In the genomic region with DNA sequence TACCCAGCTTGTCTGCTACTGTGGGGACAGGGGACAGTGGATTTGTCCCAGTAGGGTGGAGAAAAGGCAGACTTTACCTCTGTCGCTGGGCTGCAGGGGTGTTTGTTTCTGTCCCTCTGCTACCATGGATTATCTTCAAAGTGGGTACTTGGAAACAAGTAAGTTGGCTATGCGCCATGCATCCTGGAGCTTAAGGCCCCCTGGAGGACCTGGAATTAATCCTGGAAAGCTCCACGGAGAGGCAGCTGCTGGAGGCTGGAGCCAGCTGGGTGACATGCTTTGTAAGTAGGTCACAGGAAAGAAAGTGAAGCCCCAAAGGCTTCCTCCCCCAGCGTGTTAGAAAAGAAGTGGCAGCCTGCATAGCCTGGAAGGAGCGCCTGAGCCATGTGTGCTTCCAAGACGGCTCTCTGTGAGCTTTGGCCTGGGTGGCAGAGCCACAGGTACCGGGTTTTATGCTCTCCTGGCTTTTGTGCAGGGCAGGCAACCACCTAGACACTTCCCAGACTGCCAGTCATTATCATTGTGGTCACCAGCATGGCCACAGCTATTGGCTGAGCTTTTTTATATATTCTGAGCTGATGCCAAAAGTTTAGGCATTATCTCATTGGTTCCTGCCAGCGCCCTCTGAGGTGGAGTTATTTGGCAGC, we compare ENCODE assay signal across 8 cellular contexts. TPM values are rescaled to one million over a fixed set of nuclear protein-coding genes. Genes with fewer than 3 reads are reported as not detected.
DNase-seq lines count a peak whose midpoint lies in the region; ATAC-seq and TF ChIP-seq lines count a peak whose summit lies in the region.

No MANE protein-coding gene starts in this region.

- H3K4me1 ChIP-seq in Panc1 (ENCODE audit: control insufficient read depth, insufficient read depth, low read length) (peaks cover 18% of the 10 kb centered on the region), prostate gland (replicated peaks) (no peaks in the 10 kb centered on the region), Peyer's patch (peaks cover 0 to 12% (median 2%) of the 10 kb centered on the region in 4 donors)

- H3K27me3 ChIP-seq in H7 (ENCODE audit: control insufficient read depth, insufficient read depth, low read length) (no peaks in the 10 kb centered on the region), Panc1 (ENCODE audit: control insufficient read depth, insufficient read depth, low read length) (no peaks in the 10 kb centered on the region), prostate gland (replicated peaks; ENCODE audit: insufficient read depth) (no peaks in the 10 kb centered on the region), Peyer's patch (no peaks in the 10 kb centered on the region)

- WGBS in prostate gland = 17% methylated on average over 8 of the region's 8 CpGs

- TF ChIP-seq POLR2A in prostate gland (IDR thresholded peaks at IDR 0.05) = no peak
- TF ChIP-seq POLR2A in Peyer's patch (IDR thresholded peaks at IDR 0.05) = no peak

- H3K27ac ChIP-seq in Panc1 (ENCODE audit: low read length) (no peak overlapping the region), prostate gland (no peak overlapping the region), Peyer's patch (no peak overlapping the region)

- CTCF ChIA-PET in Panc1 (lab: Charles Lee) = no interaction called here

- H3K9me3 ChIP-seq in Panc1 (ENCODE audit: control insufficient read depth, insufficient read depth, low read depth, low read length) (no peaks in the 10 kb centered on the region), prostate gland (no peaks in the 10 kb centered on the region), Peyer's patch (no peaks in the 10 kb centered on the region)

- H3K36me3 ChIP-seq in H7 (replicated peaks; ENCODE audit: control insufficient read depth, insufficient read depth, low read length) (no peaks in the 10 kb centered on the region), Panc1 (ENCODE audit: control insufficient read depth, insufficient read depth, low read length) (no peaks in the 10 kb centered on the region), prostate gland (no peaks in the 10 kb centered on the region), Peyer's patch (no peaks in the 10 kb centered on the region)

- TF ChIP-seq CTCF in Panc1 (IDR thresholded peaks at IDR 0.05) (no peak), fibroblast of pulmonary artery (IDR thresholded peaks at IDR 0.05; ENCODE audit: low read length, missing control alignments) (no peak), prostate gland (IDR thresholded peaks at IDR 0.05) (no peak), Peyer's patch (IDR thresholded peaks at IDR 0.05) (no peak)

- in situ Hi-C loops in Panc1 (cut with HindIII; ENCODE audit: low pct_unique_long_range_greater_than_20kb, low sequenced_read_pairs) = no loop called here

- POLR2A ChIA-PET in Panc1 (lab: Charles Lee) = no interaction called here

- no peak overlapping the region for H3K4me3 ChIP-seq in H7 (ENCODE audit: insufficient read depth, low read depth, low read length)
- no peak overlapping the region for H3K4me3 ChIP-seq in Panc1 (ENCODE audit: low read depth in 2 of 2, low read length in 2 of 2)
- no peak overlapping the region for H3K4me3 ChIP-seq in fibroblast of pulmonary artery (replicated peaks; ENCODE audit: low read depth, low read length)
- H3K4me3 ChIP-seq in prostate gland = no peak overlapping the region
- H3K4me3 ChIP-seq in Peyer's patch = no peak overlapping the region

- ATAC-seq in Panc1 (peak; percentile 49), GM18909 (IDR thresholded peaks at IDR 0.05; ENCODE audit: poor library complexity, unreplicated experiment) (no peak)

- peak; percentile 66 for DNase-seq in H7
- DNase-seq in Panc1 (ENCODE audit: low read depth, low spot score) = no peak
- DNase-seq in fibroblast of pulmonary artery (ENCODE audit: low read depth) = peak; percentile 67
- peak; percentile 24 for DNase-seq in prostate gland (ENCODE audit: low spot score)
- DNase-seq in Peyer's patch = no peak
- DNase-seq in NCI-H187 treated with DMSO at 0.1 percent for 48 hours (lab: John Stamatoyannopoulos, UW) = no peak
- DNase-seq in stimulated activated CD4-positive, alpha-beta T cell treated with anti-CD3 and anti-CD28 coated beads, Interleukin-4, amount 100 ng/mL, for 24 hours = no peak

- BruUV-seq in Panc1 (replicated peaks; lab: Mats Ljungman, UMichigan) = no TSS peak

- intact Hi-C loops in Panc1 (cut with micrococcal nuclease; ENCODE audit: unreplicated experiment) (no loop called here), prostate gland (cut with DNase I) (no loop called here)

RNA-seq across cellular contexts. Expression of a gene that starts 9.5 kb away (rescaled TPM):
- 3.8 and 4.4 TPM in 2 replicates for total RNA-seq in H7 (2014; rRNA removed; shearing (Covaris generic))
- 16.5 TPM for total RNA-seq in Panc1 (2021; ENCODE audit: unreplicated experiment)
- 6.5 TPM for polyA plus RNA-seq in Panc1 (2012; ENCODE audit: insufficient read length)
- total RNA-seq in prostate gland = 10 to 100 TPM in 1 of 2 donors, 1 to 10 TPM in 1; 4.4 to 14.7 TPM
- total RNA-seq in Peyer's patch = 1 to 10 TPM; 3.3 to 5.4 (median 3.4) TPM

RNA-seq across cellular contexts. Expression of a gene that starts 47.6 kb away (rescaled TPM):
- 37.3 and 47.2 TPM in 2 replicates for total RNA-seq in H7 (2014; rRNA removed; shearing (Covaris generic))
- 145 TPM for total RNA-seq in Panc1 (2021; ENCODE audit: unreplicated experiment)
- 67.9 TPM for polyA plus RNA-seq in Panc1 (2012; ENCODE audit: insufficient read length)
- total RNA-seq in prostate gland = 10 to 100 TPM; 33.5 to 60.6 TPM
- total RNA-seq in Peyer's patch = 10 to 100 TPM; 16.9 to 66.8 (median 27.5) TPM

Comparison
In these comparisons a context has a peak if more than half of its experiments do, and no peak if none do; other contexts are left out.
1. DNase-seq: peak in H7 (single experiment), fibroblast of pulmonary artery (single experiment) and prostate gland (single experiment); none in Panc1 (single experiment), Peyer's patch (0 of 3), NCI-H187 treated with DMSO at 0.1 percent for 48 hours (single experiment) and stimulated activated CD4-positive, alpha-beta T cell treated with anti-CD3 and anti-CD28 coated beads, Interleukin-4, amount 100 ng/mL, for 24 hours (single experiment).